Comparison of ENCODE assay signal across 1 cellular context in the genomic region with DNA sequence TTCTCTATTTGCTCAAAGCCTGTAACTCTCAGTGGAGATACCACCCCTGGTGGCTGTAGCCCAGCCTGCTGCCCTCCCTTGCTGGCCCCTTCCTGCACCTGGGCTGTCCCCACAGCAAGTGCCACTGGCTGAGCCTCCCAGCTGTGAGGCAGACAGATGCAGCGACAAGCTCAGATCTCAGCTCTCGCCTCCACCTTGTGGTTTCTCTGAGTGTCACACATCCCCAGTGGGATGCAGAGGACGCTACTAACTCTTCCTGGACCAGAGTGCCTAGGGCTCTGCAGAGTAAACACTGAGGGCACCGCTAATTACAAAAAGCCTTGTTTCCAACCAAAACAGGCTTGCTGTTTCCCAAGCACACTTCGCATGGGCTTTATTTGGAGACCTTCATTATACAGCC.
TF ChIP-seq lines count a peak whose summit lies in the region.

No MANE protein-coding gene starts in this region.

TF ChIP-seq in GM12878, 131 proteins besides CTCF, POLR2A, EP300 and RAD21:
- TF ChIP-seq, protein P1, sequence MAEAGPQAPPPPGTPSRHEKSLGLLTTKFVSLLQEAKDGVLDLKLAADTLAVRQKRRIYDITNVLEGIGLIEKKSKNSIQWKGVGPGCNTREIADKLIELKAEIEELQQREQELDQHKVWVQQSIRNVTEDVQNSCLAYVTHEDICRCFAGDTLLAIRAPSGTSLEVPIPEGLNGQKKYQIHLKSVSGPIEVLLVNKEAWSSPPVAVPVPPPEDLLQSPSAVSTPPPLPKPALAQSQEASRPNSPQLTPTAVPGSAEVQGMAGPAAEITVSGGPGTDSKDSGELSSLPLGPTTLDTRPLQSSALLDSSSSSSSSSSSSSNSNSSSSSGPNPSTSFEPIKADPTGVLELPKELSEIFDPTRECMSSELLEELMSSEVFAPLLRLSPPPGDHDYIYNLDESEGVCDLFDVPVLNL (IDR thresholded peaks at IDR 0.05; ENCODE audit: low read depth, low read length) = no peak
- TF ChIP-seq STAT3 (IDR thresholded peaks at IDR 0.05; ENCODE audit: low read depth, low read length) (no peak), SREBF1 (IDR thresholded peaks at IDR 0.05; ENCODE audit: low read length) (no peak), SMC3 (IDR thresholded peaks at IDR 0.05; ENCODE audit: borderline replicate concordance, low read length) (peak; percentile 31; the same call in 1 of the 2 replicates), FOS (IDR thresholded peaks at IDR 0.05; ENCODE audit: borderline replicate concordance, extremely low read depth, insufficient read length) (no peak), TCF12 (IDR thresholded peaks at IDR 0.05; ENCODE audit: low read depth, low read length) (0 out of 2 replicates have a peak, but pooled peaks have one; percentile 41), CBX5 (IDR thresholded peaks at IDR 0.05; ENCODE audit: low read depth) (no peak), RUNX3 (IDR thresholded peaks at IDR 0.05; ENCODE audit: low read length) (peak; percentile 56), TARDBP (IDR thresholded peaks at IDR 0.05; ENCODE audit: borderline replicate concordance) (no peak)
- TF ChIP-seq, protein P2, sequence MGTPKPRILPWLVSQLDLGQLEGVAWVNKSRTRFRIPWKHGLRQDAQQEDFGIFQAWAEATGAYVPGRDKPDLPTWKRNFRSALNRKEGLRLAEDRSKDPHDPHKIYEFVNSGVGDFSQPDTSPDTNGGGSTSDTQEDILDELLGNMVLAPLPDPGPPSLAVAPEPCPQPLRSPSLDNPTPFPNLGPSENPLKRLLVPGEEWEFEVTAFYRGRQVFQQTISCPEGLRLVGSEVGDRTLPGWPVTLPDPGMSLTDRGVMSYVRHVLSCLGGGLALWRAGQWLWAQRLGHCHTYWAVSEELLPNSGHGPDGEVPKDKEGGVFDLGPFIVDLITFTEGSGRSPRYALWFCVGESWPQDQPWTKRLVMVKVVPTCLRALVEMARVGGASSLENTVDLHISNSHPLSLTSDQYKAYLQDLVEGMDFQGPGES (IDR thresholded peaks at IDR 0.05) = no peak
- TF ChIP-seq, protein P3, sequence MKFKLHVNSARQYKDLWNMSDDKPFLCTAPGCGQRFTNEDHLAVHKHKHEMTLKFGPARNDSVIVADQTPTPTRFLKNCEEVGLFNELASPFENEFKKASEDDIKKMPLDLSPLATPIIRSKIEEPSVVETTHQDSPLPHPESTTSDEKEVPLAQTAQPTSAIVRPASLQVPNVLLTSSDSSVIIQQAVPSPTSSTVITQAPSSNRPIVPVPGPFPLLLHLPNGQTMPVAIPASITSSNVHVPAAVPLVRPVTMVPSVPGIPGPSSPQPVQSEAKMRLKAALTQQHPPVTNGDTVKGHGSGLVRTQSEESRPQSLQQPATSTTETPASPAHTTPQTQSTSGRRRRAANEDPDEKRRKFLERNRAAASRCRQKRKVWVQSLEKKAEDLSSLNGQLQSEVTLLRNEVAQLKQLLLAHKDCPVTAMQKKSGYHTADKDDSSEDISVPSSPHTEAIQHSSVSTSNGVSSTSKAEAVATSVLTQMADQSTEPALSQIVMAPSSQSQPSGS (IDR thresholded peaks at IDR 0.05; ENCODE audit: low read length) = no peak
